In the genomic region with DNA sequence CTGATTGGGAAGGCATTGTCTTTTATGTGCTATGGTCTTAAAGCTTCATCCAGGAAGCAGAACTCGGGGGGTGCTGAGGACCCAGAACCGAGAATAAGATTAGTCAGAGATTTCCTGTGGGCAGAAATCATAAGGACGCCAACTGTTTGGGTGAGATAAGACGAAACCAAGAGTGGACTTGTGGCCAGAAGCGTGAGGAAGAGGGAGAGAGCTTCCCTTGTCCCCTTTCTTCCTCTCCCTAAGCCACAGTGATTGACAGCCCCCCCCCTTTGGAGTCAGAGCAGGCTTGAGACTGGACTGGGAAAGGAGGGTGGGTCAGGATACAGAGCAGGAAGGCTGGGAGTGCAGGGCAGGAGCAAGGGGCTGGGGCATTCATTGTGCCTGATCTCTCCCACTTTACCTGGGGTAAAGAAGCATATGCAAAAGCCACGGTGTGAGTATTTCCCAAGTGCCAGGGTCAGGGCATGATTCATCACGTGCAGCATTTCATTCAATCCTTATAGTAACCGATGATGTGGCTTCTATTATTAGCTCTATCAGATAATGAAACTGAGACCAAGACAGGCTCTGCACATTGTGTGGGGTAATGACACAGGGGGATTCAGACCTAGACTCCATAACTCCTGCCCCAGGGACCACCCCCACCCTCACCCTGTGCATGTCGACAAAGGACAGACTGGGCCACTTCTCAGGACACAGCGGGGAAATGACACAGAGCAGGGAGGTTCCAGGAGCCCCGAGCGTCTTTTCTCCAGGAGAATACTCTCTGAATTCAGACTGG, we compare ENCODE assay signal across 1 cellular context.
A peak's percentile ranks its signal among the peaks of the same experiment; 100 is the strongest.
TF ChIP-seq lines count a peak whose summit lies in the region.

No MANE protein-coding gene starts in this region.

TF ChIP-seq in HepG2, 621 proteins besides CTCF, POLR2A, EP300 and RAD21:
- TF ChIP-seq SP4 (CRISPR knock-in tag; IDR thresholded peaks at IDR 0.05) (no peak), SMARCC2 (IDR thresholded peaks at IDR 0.05) (no peak), RFX5 (IDR thresholded peaks at IDR 0.05; ENCODE audit: low read depth, low read length) (peak; percentile 87), TCF12 (IDR thresholded peaks at IDR 0.05) (no peak), TCF12 (CRISPR knock-in tag; IDR thresholded peaks at IDR 0.05) (no peak), CENPT (CRISPR knock-in tag; IDR thresholded peaks at IDR 0.05; ENCODE audit: low read depth) (no peak), FUBP1 (CRISPR knock-in tag; IDR thresholded peaks at IDR 0.05; ENCODE audit: borderline replicate concordance) (no peak), RBAK (CRISPR knock-in tag; IDR thresholded peaks at IDR 0.05) (no peak), SIX1 (CRISPR knock-in tag; IDR thresholded peaks at IDR 0.05; ENCODE audit: borderline replicate concordance) (no peak), DNMT3B (CRISPR knock-in tag; conservative IDR thresholded peaks at IDR 0.05) (0 out of 2 replicates have a peak, but pooled peaks have one; percentile 43), HNF1B (CRISPR knock-in tag; IDR thresholded peaks at IDR 0.05) (peak; percentile 16; the same call in 1 of the 2 replicates), ZNF598 (CRISPR knock-in tag; IDR thresholded peaks at IDR 0.05; ENCODE audit: borderline replicate concordance) (0 out of 2 replicates have a peak, but pooled peaks have one; percentile 41), ZNF501 (CRISPR knock-in tag; IDR thresholded peaks at IDR 0.05) (peak; percentile 48; the same call in 1 of the 2 replicates), ZBTB38 (CRISPR knock-in tag; IDR thresholded peaks at IDR 0.05) (peak; percentile 77), FOSL2 (CRISPR knock-in tag; IDR thresholded peaks at IDR 0.05) (peak; percentile 50), SSRP1 (CRISPR knock-in tag; IDR thresholded peaks at IDR 0.05) (0 out of 2 replicates have a peak, but pooled peaks have one; percentile 34), SALL1 (CRISPR knock-in tag; IDR thresholded peaks at IDR 0.05) (peak; percentile 13; the same call in 1 of the 2 replicates), ZFX (CRISPR knock-in tag; IDR thresholded peaks at IDR 0.05; ENCODE audit: low read depth) (peak; percentile 32; the same call in 1 of the 2 replicates), CCAR2 (optimal IDR thresholded peaks at IDR 0.05; ENCODE audit: low read depth, low read length) (no peak)
- TF ChIP-seq, protein P1, sequence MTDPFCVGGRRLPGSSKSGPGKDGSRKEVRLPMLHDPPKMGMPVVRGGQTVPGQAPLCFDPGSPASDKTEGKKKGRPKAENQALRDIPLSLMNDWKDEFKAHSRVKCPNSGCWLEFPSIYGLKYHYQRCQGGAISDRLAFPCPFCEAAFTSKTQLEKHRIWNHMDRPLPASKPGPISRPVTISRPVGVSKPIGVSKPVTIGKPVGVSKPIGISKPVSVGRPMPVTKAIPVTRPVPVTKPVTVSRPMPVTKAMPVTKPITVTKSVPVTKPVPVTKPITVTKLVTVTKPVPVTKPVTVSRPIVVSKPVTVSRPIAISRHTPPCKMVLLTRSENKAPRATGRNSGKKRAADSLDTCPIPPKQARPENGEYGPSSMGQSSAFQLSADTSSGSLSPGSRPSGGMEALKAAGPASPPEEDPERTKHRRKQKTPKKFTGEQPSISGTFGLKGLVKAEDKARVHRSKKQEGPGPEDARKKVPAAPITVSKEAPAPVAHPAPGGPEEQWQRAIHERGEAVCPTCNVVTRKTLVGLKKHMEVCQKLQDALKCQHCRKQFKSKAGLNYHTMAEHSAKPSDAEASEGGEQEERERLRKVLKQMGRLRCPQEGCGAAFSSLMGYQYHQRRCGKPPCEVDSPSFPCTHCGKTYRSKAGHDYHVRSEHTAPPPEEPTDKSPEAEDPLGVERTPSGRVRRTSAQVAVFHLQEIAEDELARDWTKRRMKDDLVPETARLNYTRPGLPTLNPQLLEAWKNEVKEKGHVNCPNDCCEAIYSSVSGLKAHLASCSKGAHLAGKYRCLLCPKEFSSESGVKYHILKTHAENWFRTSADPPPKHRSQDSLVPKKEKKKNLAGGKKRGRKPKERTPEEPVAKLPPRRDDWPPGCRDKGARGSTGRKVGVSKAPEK (CRISPR knock-in tag; IDR thresholded peaks at IDR 0.05; ENCODE audit: borderline replicate concordance) = no peak
- TF ChIP-seq, protein P2, sequence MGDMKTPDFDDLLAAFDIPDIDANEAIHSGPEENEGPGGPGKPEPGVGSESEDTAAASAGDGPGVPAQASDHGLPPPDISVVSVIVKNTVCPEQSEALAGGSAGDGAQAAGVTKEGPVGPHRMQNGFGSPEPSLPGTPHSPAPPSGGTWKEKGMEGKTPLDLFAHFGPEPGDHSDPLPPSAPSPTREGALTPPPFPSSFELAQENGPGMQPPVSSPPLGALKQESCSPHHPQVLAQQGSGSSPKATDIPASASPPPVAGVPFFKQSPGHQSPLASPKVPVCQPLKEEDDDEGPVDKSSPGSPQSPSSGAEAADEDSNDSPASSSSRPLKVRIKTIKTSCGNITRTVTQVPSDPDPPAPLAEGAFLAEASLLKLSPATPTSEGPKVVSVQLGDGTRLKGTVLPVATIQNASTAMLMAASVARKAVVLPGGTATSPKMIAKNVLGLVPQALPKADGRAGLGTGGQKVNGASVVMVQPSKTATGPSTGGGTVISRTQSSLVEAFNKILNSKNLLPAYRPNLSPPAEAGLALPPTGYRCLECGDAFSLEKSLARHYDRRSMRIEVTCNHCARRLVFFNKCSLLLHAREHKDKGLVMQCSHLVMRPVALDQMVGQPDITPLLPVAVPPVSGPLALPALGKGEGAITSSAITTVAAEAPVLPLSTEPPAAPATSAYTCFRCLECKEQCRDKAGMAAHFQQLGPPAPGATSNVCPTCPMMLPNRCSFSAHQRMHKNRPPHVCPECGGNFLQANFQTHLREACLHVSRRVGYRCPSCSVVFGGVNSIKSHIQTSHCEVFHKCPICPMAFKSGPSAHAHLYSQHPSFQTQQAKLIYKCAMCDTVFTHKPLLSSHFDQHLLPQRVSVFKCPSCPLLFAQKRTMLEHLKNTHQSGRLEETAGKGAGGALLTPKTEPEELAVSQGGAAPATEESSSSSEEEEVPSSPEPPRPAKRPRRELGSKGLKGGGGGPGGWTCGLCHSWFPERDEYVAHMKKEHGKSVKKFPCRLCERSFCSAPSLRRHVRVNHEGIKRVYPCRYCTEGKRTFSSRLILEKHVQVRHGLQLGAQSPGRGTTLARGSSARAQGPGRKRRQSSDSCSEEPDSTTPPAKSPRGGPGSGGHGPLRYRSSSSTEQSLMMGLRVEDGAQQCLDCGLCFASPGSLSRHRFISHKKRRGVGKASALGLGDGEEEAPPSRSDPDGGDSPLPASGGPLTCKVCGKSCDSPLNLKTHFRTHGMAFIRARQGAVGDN (CRISPR knock-in tag; IDR thresholded peaks at IDR 0.05) = peak; percentile 26; the same call in 1 of the 2 replicates
- TF ChIP-seq, protein P3, sequence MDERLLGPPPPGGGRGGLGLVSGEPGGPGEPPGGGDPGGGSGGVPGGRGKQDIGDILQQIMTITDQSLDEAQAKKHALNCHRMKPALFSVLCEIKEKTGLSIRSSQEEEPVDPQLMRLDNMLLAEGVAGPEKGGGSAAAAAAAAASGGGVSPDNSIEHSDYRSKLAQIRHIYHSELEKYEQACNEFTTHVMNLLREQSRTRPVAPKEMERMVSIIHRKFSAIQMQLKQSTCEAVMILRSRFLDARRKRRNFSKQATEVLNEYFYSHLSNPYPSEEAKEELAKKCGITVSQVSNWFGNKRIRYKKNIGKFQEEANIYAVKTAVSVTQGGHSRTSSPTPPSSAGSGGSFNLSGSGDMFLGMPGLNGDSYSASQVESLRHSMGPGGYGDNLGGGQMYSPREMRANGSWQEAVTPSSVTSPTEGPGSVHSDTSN (CRISPR knock-in tag; IDR thresholded peaks at IDR 0.05) = peak; percentile 75
- TF ChIP-seq, protein P4, sequence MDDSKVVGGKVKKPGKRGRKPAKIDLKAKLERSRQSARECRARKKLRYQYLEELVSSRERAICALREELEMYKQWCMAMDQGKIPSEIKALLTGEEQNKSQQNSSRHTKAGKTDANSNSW (CRISPR knock-in tag; IDR thresholded peaks at IDR 0.05; ENCODE audit: borderline replicate concordance) = no peak
